9 cellular contexts compared by ENCODE assay signal in the genomic region with DNA sequence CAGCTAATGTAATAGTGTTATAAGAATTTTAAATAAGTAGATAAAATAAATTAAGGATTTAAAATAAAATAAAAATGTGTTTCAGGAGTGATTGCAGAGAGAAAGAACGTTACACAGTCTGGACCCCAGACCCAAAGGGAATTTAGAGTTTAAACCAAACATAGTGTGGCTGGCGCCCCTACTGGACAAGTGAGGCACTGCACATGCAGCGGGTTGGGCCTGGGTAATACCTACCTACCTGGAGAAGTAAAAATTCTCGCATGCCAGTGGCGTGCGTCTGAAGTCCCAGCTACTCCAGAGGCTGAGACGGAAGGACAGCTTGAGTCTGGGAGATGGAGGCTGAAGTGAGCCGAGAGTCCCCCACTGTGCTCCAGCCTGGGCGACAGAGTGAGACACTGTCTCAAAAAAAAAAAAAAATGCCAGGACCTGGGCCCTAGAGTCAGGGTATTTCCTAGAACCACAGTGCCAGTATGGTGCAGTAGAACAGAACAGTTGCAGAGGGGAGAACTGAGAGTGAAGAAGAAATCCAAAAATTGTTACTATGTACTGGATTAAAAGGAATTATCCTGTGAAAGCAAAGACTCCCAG.
DNase-seq lines count a peak whose midpoint lies in the region; ATAC-seq, FAIRE-seq and TF ChIP-seq lines count a peak whose summit lies in the region.
"Had no signal": no experiment of that assay in that cellular context is flagged by ENCODE, and none has a peak within 500 bp of the region (broad histone marks: within the 10 kb centered on the region; RNA-seq: fewer than 3 reads in every experiment).

No MANE protein-coding gene starts in this region.

- TF ChIP-seq EP300 in stomach (IDR thresholded peaks at IDR 0.05): no peak

- H3K79me2 ChIP-seq in keratinocyte (ENCODE audit: control insufficient read depth, insufficient read depth, low read length): no peaks in the 10 kb centered on the region
- no peaks in the 10 kb centered on the region for H3K79me2 ChIP-seq in GM23248 (ENCODE audit: insufficient read depth)

- dilution Hi-C loops in keratinocyte (cut with MboI; ENCODE audit: extremely low pct_ligation_motif_present, low sequenced_read_pairs): no loop called here

- peaks cover 8% of the 10 kb centered on the region for H3F3A ChIP-seq in GM23248 (ENCODE audit: insufficient read depth)

- 78 to 79% methylated on average over 9 of the region's 9 CpGs for WGBS in GM23248 (ENCODE audit: low coverage in 1 of 2, low lambda C conversion rate in 2 of 2, missing lambda C conversion rate in 2 of 2), 2 experiments
- WGBS in stomach, 5 donors: 78 to 85% (median 82%) methylated on average over 9 of the region's 9 CpGs

- peak; percentile 63 to 69 (median 67) for TF ChIP-seq CTCF in keratinocyte (optimal IDR thresholded peaks at IDR 0.05 in 1 of 3, IDR thresholded peaks at IDR 0.05 in 1 of 3, conservative IDR thresholded peaks at IDR 0.05 in 1 of 3; ENCODE audit: extremely low read depth in 1 of 3, insufficient read depth in 2 of 3, low read length in 3 of 3)
- peak in 3 of 7 experiments; percentile 38 to 42 (median 39) for TF ChIP-seq CTCF in stomach (IDR thresholded peaks at IDR 0.05)

- H2AFZ ChIP-seq in keratinocyte (ENCODE audit: control insufficient read depth, low read length) (no peak overlapping the region), GM23248 (no peak overlapping the region)

- H3K4me2 ChIP-seq in keratinocyte (ENCODE audit: control insufficient read depth, extremely low read depth, insufficient read depth, low read depth, low read length) (no peak overlapping the region), GM23248 (ENCODE audit: unreplicated experiment) (no peak overlapping the region)

- H3K9me3 ChIP-seq in keratinocyte (ENCODE audit: control insufficient read depth, low read depth, low read length) (no peaks in the 10 kb centered on the region), GM23248 (ENCODE audit: low read depth) (no peaks in the 10 kb centered on the region), stomach (no peaks in the 10 kb centered on the region)

- H4K20me1 ChIP-seq in keratinocyte (ENCODE audit: control insufficient read depth, extremely low read depth, insufficient read depth, low read length) (no peaks in the 10 kb centered on the region), GM23248 (ENCODE audit: insufficient read depth) (no peaks in the 10 kb centered on the region)

- H3K27me3 ChIP-seq in keratinocyte (ENCODE audit: control insufficient read depth, extremely low read depth, insufficient read depth, low read length) (no peaks in the 10 kb centered on the region), GM23248 (replicated peaks; ENCODE audit: insufficient read depth) (no peaks in the 10 kb centered on the region), stomach (peaks cover 0 to 3% (median 0%) of the 10 kb centered on the region in 3 donors)

- H3K36me3 ChIP-seq in keratinocyte (ENCODE audit: control insufficient read depth in 2 of 2, extremely low read depth in 1 of 2, insufficient read depth in 2 of 2, low read length in 2 of 2): no peaks in the 10 kb centered on the region
- no peaks in the 10 kb centered on the region for H3K36me3 ChIP-seq in GM23248 (ENCODE audit: low read depth)
- no peaks in the 10 kb centered on the region for H3K36me3 ChIP-seq in stomach

- ATAC-seq in HG03571 (IDR thresholded peaks at IDR 0.05; ENCODE audit: unreplicated experiment): peak; percentile 69

- no peak for FAIRE-seq in keratinocyte (lab: Jason Lieb, UNC)

- intact Hi-C loops in stomach (cut with DNase I; ENCODE audit: low total_unique reads): no loop called here

- H3K9me1 ChIP-seq in keratinocyte (ENCODE audit: control insufficient read depth, extremely low read depth, insufficient read depth, low read length): no peaks in the 10 kb centered on the region

- peak; percentile 20 to 26 for DNase-seq in activated CD4-positive, alpha-beta T cell treated with anti-CD3 and anti-CD28 coated beads for 24 hours (ENCODE audit: low read depth in 2 of 2)
- no peak for DNase-seq in activated CD4-positive, alpha-beta T cell treated with anti-CD3 and anti-CD28 coated beads for 1 hour
- DNase-seq in activated T-cell treated with anti-CD3 and anti-CD28 coated beads for 48 hours (ENCODE audit: low read depth) (peak; percentile 31), keratinocyte (ENCODE audit: low read depth, low spot score) (no peak), COR-L47 (lab: John Stamatoyannopoulos, UW) (no peak), GM23248 (no peak), stomach (no peak)

- H3K4me1 ChIP-seq in keratinocyte (ENCODE audit: control insufficient read depth, extremely low read depth, insufficient read depth, low read length) (no peaks in the 10 kb centered on the region), GM23248 (ENCODE audit: insufficient read depth) (peaks cover 23% of the 10 kb centered on the region), stomach (no peaks in the 10 kb centered on the region)

- H3K27ac ChIP-seq in keratinocyte (ENCODE audit: control insufficient read depth, insufficient read depth, low read length) (no peak overlapping the region), GM23248 (no peak overlapping the region), stomach (no peak overlapping the region)
- H3K27ac ChIP-seq: skin epidermis had no signal

- no peak overlapping the region for H3K9ac ChIP-seq in keratinocyte (ENCODE audit: control insufficient read depth, extremely low read depth, insufficient read depth, low read length)
- H3K9ac ChIP-seq in GM23248: no peak overlapping the region

- H3K4me3 ChIP-seq in keratinocyte (ENCODE audit: control insufficient read depth in 2 of 3, extremely low read depth in 1 of 3, insufficient read depth in 2 of 3, low read depth in 1 of 3, low read length in 3 of 3) (no peak overlapping the region), GM23248 (no peak overlapping the region), stomach (no peak overlapping the region)
- H3K4me3 ChIP-seq: skin epidermis had no signal

- in situ Hi-C loops in GM23248 (cut with MboI): no loop called here

- TF ChIP-seq POLR2A in stomach (IDR thresholded peaks at IDR 0.05): no peak

- H3K9me2 ChIP-seq in GM23248 (ENCODE audit: insufficient read depth): no peaks in the 10 kb centered on the region

Comparison
In these comparisons a context has a peak if more than half of its experiments do, and no peak if none do; other contexts are left out.
1. DNase-seq: peak in activated CD4-positive, alpha-beta T cell treated with anti-CD3 and anti-CD28 coated beads for 24 hours (2 of 2) and activated T-cell treated with anti-CD3 and anti-CD28 coated beads for 48 hours (single experiment); none in activated CD4-positive, alpha-beta T cell treated with anti-CD3 and anti-CD28 coated beads for 1 hour (single experiment), keratinocyte (single experiment), COR-L47 (single experiment), GM23248 (single experiment) and stomach (single experiment).